8 cellular contexts compared by ENCODE assay signal in the genomic region with DNA sequence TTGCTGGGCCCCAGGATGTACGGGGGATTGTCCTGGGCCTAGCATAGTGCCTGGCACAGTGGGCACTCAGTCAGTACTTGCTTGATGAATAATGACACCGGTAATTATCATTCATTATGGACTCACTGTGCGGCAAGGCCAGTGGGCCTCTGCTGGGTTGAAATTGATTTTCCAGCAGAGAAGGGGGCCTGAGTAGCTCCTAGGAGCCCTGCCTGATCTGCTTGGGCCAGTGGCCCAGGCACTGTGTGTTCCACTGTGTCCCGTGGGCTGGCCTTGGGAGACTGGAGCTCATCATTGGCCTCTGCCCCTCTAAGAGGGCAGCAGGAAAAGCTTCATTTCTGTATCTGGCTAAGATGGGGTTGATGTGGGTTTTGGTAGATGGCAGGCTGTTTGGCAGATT. TPM values are rescaled to one million over a fixed set of nuclear protein-coding genes. Genes with fewer than 3 reads are reported as not detected.
DNase-seq lines count a peak whose midpoint lies in the region; ATAC-seq, FAIRE-seq and TF ChIP-seq lines count a peak whose summit lies in the region.

No MANE protein-coding gene starts in this region.

- TF ChIP-seq CTCF in HFFc6 (IDR thresholded peaks at IDR 0.05) (no peak), kidney (IDR thresholded peaks at IDR 0.05; ENCODE audit: borderline replicate concordance, extremely low read depth, insufficient read depth) (no peak), D721Med (IDR thresholded peaks at IDR 0.05; ENCODE audit: insufficient read depth, missing control alignments) (no peak)

- H3K36me3 Mint-ChIP-seq in HFFc6 (ENCODE audit: low read depth): peaks cover 25% of the 10 kb centered on the region
- no peaks in the 10 kb centered on the region for H3K36me3 Mint-ChIP-seq in stimulated activated effector memory CD8-positive, alpha-beta T cell treated with anti-CD3 and anti-CD28 coated beads, Interleukin-12 subunit alpha, Interleukin-12 subunit beta, amount 100 ng/mL, for 72 hours
- H3K36me3 Mint-ChIP-seq in activated T-helper 2 cell treated with anti-CD3 and anti-CD28 coated beads, Interferon-gamma antibody, Interleukin-2, Interleukin-4, amounts not matched to agents 10 μg/mL and 5 μg/mL and 100 μg/mL, durations not matched to agents 14 hours and 24 hours and 36 hours (ENCODE audit: low read depth): no peaks in the 10 kb centered on the region

- intact Hi-C loops in kidney (cut with DNase I): no loop called here
- intact Hi-C loops in activated T-helper 2 cell treated with anti-CD3 and anti-CD28 coated beads, Interferon-gamma antibody, Interleukin-2, Interleukin-4, amounts not matched to agents 10 μg/mL and 5 μg/mL and 100 μg/mL, durations not matched to agents 14 hours and 24 hours and 36 hours (cut with micrococcal nuclease): loop anchor here (10.0 kb wide), 1 partner anchor 249 kb away; the partner anchor contains the start of genes ANAPC16 and ASCC1

- no peaks in the 10 kb centered on the region for H3K9me3 ChIP-seq in kidney (ENCODE audit: control insufficient read depth in 1 of 2, low read length in 2 of 2)

- H3K4me3 ChIP-seq in kidney (ENCODE audit: low read length in 2 of 2): peak overlapping the region; percentile 66 to 91

- H3K4me1 ChIP-seq in kidney (ENCODE audit: control insufficient read depth in 1 of 2, insufficient read depth in 1 of 2, low read depth in 1 of 2, low read length in 2 of 2): peaks cover 23 to 32% of the 10 kb centered on the region in 2 donors

- ATAC-seq in stimulated activated effector memory CD8-positive, alpha-beta T cell treated with anti-CD3 and anti-CD28 coated beads, Interleukin-12 subunit alpha, Interleukin-12 subunit beta, amount 100 ng/mL, for 72 hours: no peak
- no peak for ATAC-seq in GM19351 (IDR thresholded peaks at IDR 0.05; ENCODE audit: unreplicated experiment)

- peaks cover 5% of the 10 kb centered on the region for H3K27me3 Mint-ChIP-seq in HFFc6 (ENCODE audit: insufficient read depth)
- H3K27me3 Mint-ChIP-seq in activated T-helper 2 cell treated with anti-CD3 and anti-CD28 coated beads, Interferon-gamma antibody, Interleukin-2, Interleukin-4, amounts not matched to agents 10 μg/mL and 5 μg/mL and 100 μg/mL, durations not matched to agents 14 hours and 24 hours and 36 hours (ENCODE audit: low read depth): peaks cover 44% of the 10 kb centered on the region

- H3K4me3 Mint-ChIP-seq in HFFc6: peak overlapping the region; percentile 98
- peak overlapping the region; percentile 64 for H3K4me3 Mint-ChIP-seq in stimulated activated effector memory CD8-positive, alpha-beta T cell treated with anti-CD3 and anti-CD28 coated beads, Interleukin-12 subunit alpha, Interleukin-12 subunit beta, amount 100 ng/mL, for 72 hours
- no peak overlapping the region for H3K4me3 Mint-ChIP-seq in activated T-helper 2 cell treated with anti-CD3 and anti-CD28 coated beads, Interferon-gamma antibody, Interleukin-2, Interleukin-4, amounts not matched to agents 10 μg/mL and 5 μg/mL and 100 μg/mL, durations not matched to agents 14 hours and 24 hours and 36 hours (ENCODE audit: low read depth)

- DNase-seq in HFFc6 (no peak), astrocyte of the hippocampus (ENCODE audit: low read depth, low spot score) (peak; percentile 21), kidney (no peak), D721Med (ENCODE audit: insufficient read length, low spot score) (no peak), GM03348 (ENCODE audit: low spot score) (no peak)
- DNase-seq in stimulated activated effector memory CD8-positive, alpha-beta T cell treated with anti-CD3 and anti-CD28 coated beads, Interleukin-12 subunit alpha, Interleukin-12 subunit beta, amount 100 ng/mL, for 72 hours (ENCODE audit: low spot score in 2 of 2): no peak
- DNase-seq in activated T-helper 2 cell treated with anti-CD3 and anti-CD28 coated beads, Interferon-gamma antibody, Interleukin-2, Interleukin-4, amounts not matched to agents 10 μg/mL and 5 μg/mL and 100 μg/mL, durations not matched to agents 14 hours and 24 hours and 36 hours (ENCODE audit: low spot score): no peak

- peaks cover 0 to 3% of the 10 kb centered on the region in 2 donors for H3K36me3 ChIP-seq in kidney (ENCODE audit: control insufficient read depth in 1 of 2, insufficient read depth in 2 of 2, low read length in 2 of 2)

- H3K9me3 Mint-ChIP-seq in HFFc6: no peaks in the 10 kb centered on the region
- H3K9me3 Mint-ChIP-seq in stimulated activated effector memory CD8-positive, alpha-beta T cell treated with anti-CD3 and anti-CD28 coated beads, Interleukin-12 subunit alpha, Interleukin-12 subunit beta, amount 100 ng/mL, for 72 hours: no peaks in the 10 kb centered on the region
- H3K9me3 Mint-ChIP-seq in activated T-helper 2 cell treated with anti-CD3 and anti-CD28 coated beads, Interferon-gamma antibody, Interleukin-2, Interleukin-4, amounts not matched to agents 10 μg/mL and 5 μg/mL and 100 μg/mL, durations not matched to agents 14 hours and 24 hours and 36 hours: no peaks in the 10 kb centered on the region

- H3K27ac Mint-ChIP-seq in HFFc6: peak overlapping the region; percentile 91
- no peak overlapping the region for H3K27ac Mint-ChIP-seq in stimulated activated effector memory CD8-positive, alpha-beta T cell treated with anti-CD3 and anti-CD28 coated beads, Interleukin-12 subunit alpha, Interleukin-12 subunit beta, amount 100 ng/mL, for 72 hours
- no peak overlapping the region for H3K27ac Mint-ChIP-seq in activated T-helper 2 cell treated with anti-CD3 and anti-CD28 coated beads, Interferon-gamma antibody, Interleukin-2, Interleukin-4, amounts not matched to agents 10 μg/mL and 5 μg/mL and 100 μg/mL, durations not matched to agents 14 hours and 24 hours and 36 hours

- peak overlapping the region; percentile 92 for H3K9ac ChIP-seq in kidney (ENCODE audit: low read length in 2 of 2)

- H3K27ac ChIP-seq in kidney (ENCODE audit: low read depth in 2 of 2, low read length in 2 of 2): peak overlapping the region; percentile 93 to 94

- FAIRE-seq in kidney (lab: Jason Lieb, UNC) (no peak), D721Med (lab: Jason Lieb, UNC) (no peak)

- H3K4me1 Mint-ChIP-seq in HFFc6 (ENCODE audit: low read depth): peaks cover 59% of the 10 kb centered on the region
- H3K4me1 Mint-ChIP-seq in stimulated activated effector memory CD8-positive, alpha-beta T cell treated with anti-CD3 and anti-CD28 coated beads, Interleukin-12 subunit alpha, Interleukin-12 subunit beta, amount 100 ng/mL, for 72 hours: peaks cover 8% of the 10 kb centered on the region
- H3K4me1 Mint-ChIP-seq in activated T-helper 2 cell treated with anti-CD3 and anti-CD28 coated beads, Interferon-gamma antibody, Interleukin-2, Interleukin-4, amounts not matched to agents 10 μg/mL and 5 μg/mL and 100 μg/mL, durations not matched to agents 14 hours and 24 hours and 36 hours (ENCODE audit: low read depth): peaks cover 8% of the 10 kb centered on the region

RNA-seq across cellular contexts. Expression of gene CHST3, which starts 1.4 kb away (rescaled TPM):
- total RNA-seq in HFFc6 (2021; fragmentation: NEBNext Ultra II Directional; extraction: Animal tissue kit (Norgen Biotek cat#: 25700)): 10 to 100 TPM; 34.9 to 48.1 (median 40.3) TPM
- total RNA-seq in kidney: 31.5 TPM
- 9.1 TPM for polyA plus RNA-seq in kidney (ENCODE audit: insufficient read depth, low read depth, low replicate concordance)
- total RNA-seq in activated T-helper 2 cell treated with anti-CD3 and anti-CD28 coated beads, Interferon-gamma antibody, Interleukin-2, Interleukin-4, amounts not matched to agents 10 μg/mL and 5 μg/mL and 100 μg/mL, durations not matched to agents 14 hours and 24 hours and 36 hours: 0.52 and 0.62 TPM in 2 replicates

Comparison
In these comparisons a context has a peak if more than half of its experiments do, and no peak if none do; other contexts are left out.
1. RNA of gene CHST3, which starts 1.4 kb away (total RNA-seq): 34.9 to 48.1 TPM in HFFc6 and 31.5 TPM in kidney (single experiment); 0.52 to 0.62 TPM in activated T-helper 2 cell treated with anti-CD3 and anti-CD28 coated beads, Interferon-gamma antibody, Interleukin-2, Interleukin-4, amounts not matched to agents 10 μg/mL and 5 μg/mL and 100 μg/mL, durations not matched to agents 14 hours and 24 hours and 36 hours; every median in the first group is over 10 times any median in the second.